ENCODE assay signal across 1 cellular context in the genomic region with DNA sequence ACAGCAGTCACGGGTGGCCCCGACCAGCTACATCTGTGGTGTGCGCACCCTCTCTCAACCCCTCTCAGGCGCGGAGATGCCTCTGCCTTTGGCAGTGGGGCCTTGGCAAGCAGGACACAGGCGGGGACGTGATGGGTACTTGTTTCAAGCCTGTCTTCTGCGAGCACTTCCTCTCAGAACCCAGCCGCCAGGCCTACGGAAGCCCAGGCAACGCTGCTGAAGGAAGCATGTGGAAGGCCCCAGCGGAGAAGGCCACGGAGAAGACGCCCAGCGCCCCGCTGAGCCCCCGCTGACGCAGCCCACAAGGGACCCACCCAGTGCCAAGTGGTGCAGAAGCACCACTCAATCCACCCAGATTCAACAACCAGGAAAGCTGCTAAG.
TF ChIP-seq lines count a peak whose summit lies in the region.

No MANE protein-coding gene starts in this region.

TF ChIP-seq in HepG2, 621 proteins besides CTCF, POLR2A, EP300 and RAD21:
- TF ChIP-seq ZNF138 (CRISPR knock-in tag; IDR thresholded peaks at IDR 0.05; ENCODE audit: low read depth) (no peak), CBFB (CRISPR knock-in tag; IDR thresholded peaks at IDR 0.05) (no peak), ZNF563 (CRISPR knock-in tag; IDR thresholded peaks at IDR 0.05) (no peak), POLR2G (IDR thresholded peaks at IDR 0.05; ENCODE audit: low read depth, low read length) (no peak), RBAK (CRISPR knock-in tag; IDR thresholded peaks at IDR 0.05) (no peak), NFATC3 (CRISPR knock-in tag; IDR thresholded peaks at IDR 0.05) (no peak)
- TF ChIP-seq, protein P1, sequence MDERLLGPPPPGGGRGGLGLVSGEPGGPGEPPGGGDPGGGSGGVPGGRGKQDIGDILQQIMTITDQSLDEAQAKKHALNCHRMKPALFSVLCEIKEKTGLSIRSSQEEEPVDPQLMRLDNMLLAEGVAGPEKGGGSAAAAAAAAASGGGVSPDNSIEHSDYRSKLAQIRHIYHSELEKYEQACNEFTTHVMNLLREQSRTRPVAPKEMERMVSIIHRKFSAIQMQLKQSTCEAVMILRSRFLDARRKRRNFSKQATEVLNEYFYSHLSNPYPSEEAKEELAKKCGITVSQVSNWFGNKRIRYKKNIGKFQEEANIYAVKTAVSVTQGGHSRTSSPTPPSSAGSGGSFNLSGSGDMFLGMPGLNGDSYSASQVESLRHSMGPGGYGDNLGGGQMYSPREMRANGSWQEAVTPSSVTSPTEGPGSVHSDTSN (CRISPR knock-in tag; IDR thresholded peaks at IDR 0.05), result no peak
- TF ChIP-seq, protein P2, sequence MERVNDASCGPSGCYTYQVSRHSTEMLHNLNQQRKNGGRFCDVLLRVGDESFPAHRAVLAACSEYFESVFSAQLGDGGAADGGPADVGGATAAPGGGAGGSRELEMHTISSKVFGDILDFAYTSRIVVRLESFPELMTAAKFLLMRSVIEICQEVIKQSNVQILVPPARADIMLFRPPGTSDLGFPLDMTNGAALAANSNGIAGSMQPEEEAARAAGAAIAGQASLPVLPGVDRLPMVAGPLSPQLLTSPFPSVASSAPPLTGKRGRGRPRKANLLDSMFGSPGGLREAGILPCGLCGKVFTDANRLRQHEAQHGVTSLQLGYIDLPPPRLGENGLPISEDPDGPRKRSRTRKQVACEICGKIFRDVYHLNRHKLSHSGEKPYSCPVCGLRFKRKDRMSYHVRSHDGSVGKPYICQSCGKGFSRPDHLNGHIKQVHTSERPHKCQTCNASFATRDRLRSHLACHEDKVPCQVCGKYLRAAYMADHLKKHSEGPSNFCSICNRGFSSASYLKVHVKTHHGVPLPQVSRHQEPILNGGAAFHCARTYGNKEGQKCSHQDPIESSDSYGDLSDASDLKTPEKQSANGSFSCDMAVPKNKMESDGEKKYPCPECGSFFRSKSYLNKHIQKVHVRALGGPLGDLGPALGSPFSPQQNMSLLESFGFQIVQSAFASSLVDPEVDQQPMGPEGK (CRISPR knock-in tag; IDR thresholded peaks at IDR 0.05), result no peak
- TF ChIP-seq, protein P3, sequence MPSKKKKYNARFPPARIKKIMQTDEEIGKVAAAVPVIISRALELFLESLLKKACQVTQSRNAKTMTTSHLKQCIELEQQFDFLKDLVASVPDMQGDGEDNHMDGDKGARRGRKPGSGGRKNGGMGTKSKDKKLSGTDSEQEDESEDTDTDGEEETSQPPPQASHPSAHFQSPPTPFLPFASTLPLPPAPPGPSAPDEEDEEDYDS (CRISPR knock-in tag; IDR thresholded peaks at IDR 0.05), result no peak
